ENCODE assay signal across 21 cellular contexts in genomic region chr2:180146541-180146940, GRCh38.
DNase-seq lines count a peak whose midpoint lies in the region; ATAC-seq and TF ChIP-seq lines count a peak whose summit lies in the region.
"Had no signal": no experiment of that assay in that cellular context is flagged by ENCODE, and none has a peak within 500 bp of the region (broad histone marks: within the 10 kb centered on the region; RNA-seq: fewer than 3 reads in every experiment).

No MANE protein-coding gene starts in this region.

- DNase-seq in H9 = no peak
- no peak for DNase-seq in WTC11 (ENCODE audit: low spot score)
- no peak for DNase-seq in middle frontal gyrus (ENCODE audit: extremely low spot score, low spot score)
- no peak for DNase-seq in KG1 (lab: John Stamatoyannopoulos, UW)
- DNase-seq in NCI-H2196 (lab: John Stamatoyannopoulos, UW; ENCODE audit: unreplicated experiment) = no peak
- DNase-seq: CD4-positive, CD25-positive, alpha-beta regulatory T cell; DMS153; DND-41; HCEC 1CT; MG63; NCI-H2029; NCI-H2227 treated with DMSO at 0.1 percent for 48 hours; NCI-H526 treated with DMSO at 0.1 percent for 48 hours; T-cell had no signal

- no peak overlapping the region for H4K8ac ChIP-seq in H9 (replicated peaks; ENCODE audit: insufficient read length, low read depth, low read length)

- H3K4me1 ChIP-seq in H9 (ENCODE audit: insufficient read depth, low read length) = peaks cover 5% of the 10 kb centered on the region; the same call in 1 of the 2 replicates
- H3K4me1 ChIP-seq in HUES64 (ENCODE audit: insufficient read depth, low read length) = peaks cover 46% of the 10 kb centered on the region
- peaks cover 8% of the 10 kb centered on the region for H3K4me1 ChIP-seq in parathyroid adenoma
- H3K4me1 ChIP-seq: BLaER1, SJSA1 had no signal

- no peak overlapping the region for H3K4me2 ChIP-seq in H9 (ENCODE audit: insufficient read depth, insufficient read length, low read length)
- H3K4me2 ChIP-seq in parathyroid adenoma (ENCODE audit: low read length) = no peak overlapping the region
- H3K4me2 ChIP-seq: BLaER1 had no signal

- CTCF ChIA-PET in WTC11 (lab: Charles Lee) = no interaction called here

- H3K9me3 Mint-ChIP-seq in H9 = no peaks in the 10 kb centered on the region
- no peaks in the 10 kb centered on the region for H3K9me3 Mint-ChIP-seq in WTC11
- H3K9me3 Mint-ChIP-seq: T-cell had no signal

- H2AFZ ChIP-seq in H9 (ENCODE audit: low read length) = no peak overlapping the region
- H2AFZ ChIP-seq in parathyroid adenoma = peak overlapping the region; percentile 56

- POLR2A ChIA-PET in WTC11 (lab: Charles Lee) = no interaction called here

- no peaks in the 10 kb centered on the region for H3K79me1 ChIP-seq in H9 (ENCODE audit: insufficient read depth, low read depth, low read length, poor library complexity, severe bottlenecking)

- no peaks in the 10 kb centered on the region for H3K36me3 ChIP-seq in HUES64 (ENCODE audit: insufficient read depth, low read length)
- H3K36me3 ChIP-seq in parathyroid adenoma (ENCODE audit: control insufficient read depth, insufficient read depth, low read length) = no peaks in the 10 kb centered on the region
- H3K36me3 ChIP-seq: BLaER1, MG63, SJSA1 had no signal

- no peak overlapping the region for H3K18ac ChIP-seq in H9 (ENCODE audit: insufficient read length, low read depth, low read length)

- H3K4me3 ChIP-seq in HUES64 (ENCODE audit: low read length) (no peak overlapping the region), parathyroid adenoma (ENCODE audit: low read depth, low read length) (no peak overlapping the region)
- H3K4me3 ChIP-seq: BLaER1, K562, MG63, SJSA1 had no signal

- H2BK5ac ChIP-seq in H9 (ENCODE audit: insufficient read length, low read length) = no peak overlapping the region

- no peak overlapping the region for H2BK12ac ChIP-seq in H9 (ENCODE audit: insufficient read length, low read depth, low read length)

- no peak overlapping the region for H3K56ac ChIP-seq in H9 (ENCODE audit: insufficient read length, low read depth, low read length)

- TF ChIP-seq CTCF in H9 (conservative IDR thresholded peaks at IDR 0.05) (no peak), WTC11 (IDR thresholded peaks at IDR 0.05) (no peak), parathyroid adenoma (IDR thresholded peaks at IDR 0.05) (no peak)

- H4K91ac ChIP-seq in H9 (ENCODE audit: insufficient read length, low read depth, low read length) = no peak overlapping the region

- H2BK20ac ChIP-seq in H9 (ENCODE audit: low read depth, low read length, poor library complexity, severe bottlenecking) = no peak overlapping the region

- H3K36me3 Mint-ChIP-seq in H9 (ENCODE audit: insufficient read depth in 1 of 3, low read depth in 3 of 3) (no peaks in the 10 kb centered on the region; a peak in 1 of 7 replicates), WTC11 (no peaks in the 10 kb centered on the region)
- H3K36me3 Mint-ChIP-seq: CD4-positive, CD25-positive, alpha-beta regulatory T cell; T-cell had no signal

- H3K4ac ChIP-seq in H9 (ENCODE audit: low read depth, low read length) = no peak overlapping the region

- no peak overlapping the region for H2AK5ac ChIP-seq in H9 (ENCODE audit: insufficient read length, low read length)

- H3K23ac ChIP-seq in H9 (ENCODE audit: insufficient read length, low read depth, low read length) = no peak overlapping the region

- no peak overlapping the region for H2BK15ac ChIP-seq in H9 (ENCODE audit: low read depth, low read length)

- H3K27me3 ChIP-seq in H9 (ENCODE audit: insufficient read depth, low read length) (no peaks in the 10 kb centered on the region; the same call in 1 of the 2 replicates), HUES64 (ENCODE audit: insufficient read depth, low read length) (no peaks in the 10 kb centered on the region), parathyroid adenoma (ENCODE audit: control insufficient read depth, insufficient read depth, low read length) (no peaks in the 10 kb centered on the region)
- H3K27me3 ChIP-seq: BLaER1, MG63, SJSA1 had no signal

- no peak overlapping the region for H3K14ac ChIP-seq in H9 (ENCODE audit: insufficient read depth, low read length)

- H3K27me3 Mint-ChIP-seq in H9 (ENCODE audit: low read depth) (no peaks in the 10 kb centered on the region), WTC11 (ENCODE audit: low read depth) (no peaks in the 10 kb centered on the region)
- H3K27me3 Mint-ChIP-seq: CD4-positive, CD25-positive, alpha-beta regulatory T cell had no signal

- H2BK120ac ChIP-seq in H9 (ENCODE audit: low read depth, low read length, poor library complexity, severe bottlenecking) = no peak overlapping the region

- no peak overlapping the region for H3K27ac ChIP-seq in H9 (ENCODE audit: insufficient read length, low read depth, low read length)
- peak overlapping the region; percentile 88; the same call in 1 of the 2 replicates for H3K27ac ChIP-seq in HUES64 (ENCODE audit: low read depth, low read length)
- no peak overlapping the region for H3K27ac ChIP-seq in parathyroid adenoma
- H3K27ac ChIP-seq: BLaER1, HL-60, SJSA1 had no signal

- H3K23me2 ChIP-seq in H9 (ENCODE audit: insufficient read length, low read depth, low read length, poor library complexity, severe bottlenecking) = no peaks in the 10 kb centered on the region

- no CpG with 5 or more reads among the region's 2 CpGs for WGBS in H9 (ENCODE audit: extremely low coverage, insufficient read length, low lambda C conversion rate)
- 52% methylated on average over 2 of the region's 2 CpGs for WGBS in HUES64

- ATAC-seq in WTC11 = no peak
- ATAC-seq: K562, Right ventricle myocardium inferior, T-cell had no signal

- H3K79me2 ChIP-seq in H9 (ENCODE audit: insufficient read depth, low read length) (no peaks in the 10 kb centered on the region), parathyroid adenoma (no peaks in the 10 kb centered on the region)

- peaks cover 44 to 50% of the 10 kb centered on the region in 2 experiments for H3K4me1 Mint-ChIP-seq in H9
- peaks cover 51% of the 10 kb centered on the region for H3K4me1 Mint-ChIP-seq in WTC11
- H3K4me1 Mint-ChIP-seq: CD4-positive, CD25-positive, alpha-beta regulatory T cell; T-cell had no signal

- no peaks in the 10 kb centered on the region for H3K9me3 ChIP-seq in H9 (ENCODE audit: control insufficient read depth, low read depth, low read length)
- no peaks in the 10 kb centered on the region for H3K9me3 ChIP-seq in HUES64 (ENCODE audit: insufficient read depth, low read depth, low read length)
- H3K9me3 ChIP-seq in parathyroid adenoma (ENCODE audit: control insufficient read depth, low read length) = no peaks in the 10 kb centered on the region
- H3K9me3 ChIP-seq: BLaER1, MG63, SJSA1 had no signal

- H3K4me3 Mint-ChIP-seq in H9 (no peak overlapping the region; a peak in 1 of 5 replicates), WTC11 (peak overlapping the region; percentile 39)
- H3K4me3 Mint-ChIP-seq: CD4-positive, CD25-positive, alpha-beta regulatory T cell; T-cell had no signal

- peak overlapping the region; percentile 97 to 98 (median 97); a peak in 6 of 7 replicates for H3K27ac Mint-ChIP-seq in H9
- peak overlapping the region; percentile 96 for H3K27ac Mint-ChIP-seq in WTC11
- H3K27ac Mint-ChIP-seq: CD4-positive, CD25-positive, alpha-beta regulatory T cell; T-cell had no signal

- no peaks in the 10 kb centered on the region for H4K20me1 ChIP-seq in H9 (ENCODE audit: control insufficient read depth, insufficient read depth, insufficient read length)
- H4K20me1 ChIP-seq: BLaER1 had no signal

- no peak overlapping the region for H4K5ac ChIP-seq in H9 (ENCODE audit: insufficient read length, low read depth, low read length)

- no peak overlapping the region for H3T11ph ChIP-seq in H9 (ENCODE audit: low read length)

- H3K9ac ChIP-seq in H9 (ENCODE audit: extremely low read depth, insufficient read length, low read length) = no peak overlapping the region
- H3K9ac ChIP-seq in HUES64 (ENCODE audit: low read depth, low read length) = 0 out of 2 replicates have a peak overlapping the region, but pooled peaks have one; percentile 28
- H3K9ac ChIP-seq in parathyroid adenoma = no peak overlapping the region
- H3K9ac ChIP-seq: BLaER1 had no signal

TF ChIP-seq in WTC11, 78 proteins besides CTCF, POLR2A, EP300 and RAD21 (continues in another document):
- TF ChIP-seq ZNF425 (CRISPR knock-in tag; conservative IDR thresholded peaks at IDR 0.05) = no peak
- no peak for TF ChIP-seq GABPB1 (CRISPR knock-in tag; IDR thresholded peaks at IDR 0.05)
- no peak for TF ChIP-seq MYBL2 (CRISPR knock-in tag; IDR thresholded peaks at IDR 0.05)
- TF ChIP-seq ZNF671 (CRISPR knock-in tag; IDR thresholded peaks at IDR 0.05) = no peak
- no peak for TF ChIP-seq ERG (CRISPR knock-in tag; IDR thresholded peaks at IDR 0.05)
- no peak for TF ChIP-seq RELA (CRISPR knock-in tag; IDR thresholded peaks at IDR 0.05; ENCODE audit: borderline replicate concordance)
- TF ChIP-seq TEAD1 (CRISPR knock-in tag; IDR thresholded peaks at IDR 0.05) = no peak
- TF ChIP-seq NFYB (CRISPR knock-in tag; conservative IDR thresholded peaks at IDR 0.05; ENCODE audit: low read depth) = no peak
